ENCODE assay signal across 23 cellular contexts in genomic region chr4:7234355-7235029, GRCh38. TPM values are rescaled to one million over a fixed set of nuclear protein-coding genes. Genes with fewer than 3 reads are reported as not detected.
"Had no signal": no experiment of that assay in that cellular context is flagged by ENCODE, and none has a peak within 500 bp of the region (broad histone marks: within the 10 kb centered on the region; RNA-seq: fewer than 3 reads in every experiment).

No MANE protein-coding gene starts in this region.

- DNase-seq: hippocampal formation; lower lobe of right lung; mammary epithelial cell; mesenchymal stem cell; naive thymus-derived CD8-positive, alpha-beta T cell; nephron progenitor cell; ovary; right lobe of liver; stimulated activated CD4-positive, alpha-beta T cell treated with anti-CD3 and anti-CD28 coated beads, Interleukin-1b, Interleukin-23, amount 100 ng/mL, for 48 hours; stimulated activated CD4-positive, alpha-beta T cell treated with anti-CD3 and anti-CD28 coated beads, Interleukin-2, amount 100 ng/mL, for 48 hours; stimulated activated CD4-positive, alpha-beta T cell treated with anti-CD3 and anti-CD28 coated beads, Interleukin-4, amount 100 ng/mL, for 4 hours; stimulated activated CD8-positive, alpha-beta memory T cell treated with anti-CD3 and anti-CD28 coated beads, Interleukin-4, amount 100 ng/mL, for 48 hours; stimulated activated naive CD4-positive, alpha-beta T cell treated with Interleukin-2 at 50 U/mL for 16 hours; tibial artery; trophoblast cell; upper lobe of right lung; uterus had no signal

- H3K9me3 Mint-ChIP-seq: nephron progenitor cell had no signal

- H3K4me1 Mint-ChIP-seq: naive thymus-derived CD8-positive, alpha-beta T cell; stimulated activated memory B cell treated with anti-CD40 and anti-IgM and Interleukin-4, amounts not matched to agents 10 μg/mL and 1 μg/mL and 100 μg/mL, for 72 hours had no signal

- H3K4me3 Mint-ChIP-seq: naive thymus-derived CD8-positive, alpha-beta T cell; nephron progenitor cell; neural progenitor cell; stimulated activated memory B cell treated with anti-CD40 and anti-IgM and Interleukin-4, amounts not matched to agents 10 μg/mL and 1 μg/mL and 100 μg/mL, for 72 hours had no signal

- ATAC-seq: left colon; left lung; lower lobe of right lung; naive thymus-derived CD8-positive, alpha-beta T cell; right lobe of liver had no signal

- H3K27ac Mint-ChIP-seq: naive thymus-derived CD8-positive, alpha-beta T cell; nephron progenitor cell; neural progenitor cell; progenitor cell of endocrine pancreas; stimulated activated memory B cell treated with anti-CD40 and anti-IgM and Interleukin-4, amounts not matched to agents 10 μg/mL and 1 μg/mL and 100 μg/mL, for 72 hours had no signal

- H3K36me3 Mint-ChIP-seq: naive thymus-derived CD8-positive, alpha-beta T cell; neural progenitor cell; stimulated activated memory B cell treated with anti-CD40 and anti-IgM and Interleukin-4, amounts not matched to agents 10 μg/mL and 1 μg/mL and 100 μg/mL, for 72 hours had no signal

RNA-seq across cellular contexts. Expression of gene SORCS2, which starts 42.2 kb away (rescaled TPM):
- total RNA-seq: naive thymus-derived CD8-positive, alpha-beta T cell; pulmonary artery endothelial cell had no signal
